In genomic region chr9:95088421-95089161, GRCh38 we compare ENCODE assay signal across 14 cellular contexts.
DNase-seq lines count a peak whose midpoint lies in the region; ATAC-seq and TF ChIP-seq lines count a peak whose summit lies in the region.
"Had no signal": no experiment of that assay in that cellular context is flagged by ENCODE, and none has a peak within 500 bp of the region (broad histone marks: within the 10 kb centered on the region; RNA-seq: fewer than 3 reads in every experiment).

No MANE protein-coding gene starts in this region.

- intact Hi-C loops in left ventricle myocardium superior (cut with micrococcal nuclease): no loop called here
- intact Hi-C loops in posterior vena cava (cut with DNase I): no loop called here
- intact Hi-C loops in aorta (cut with DNase I): loop anchor here in 1 of 2 donors (10.0 kb wide), 1 partner anchor 304 kb away; no protein-coding TSS in a partner anchor

- H3K4me3 ChIP-seq in right atrium auricular region: no peak overlapping the region
- no peak overlapping the region for H3K4me3 ChIP-seq in aorta (ENCODE audit: low read length in 2 of 2)

- ATAC-seq in left ventricle myocardium superior (no peak), aorta (ENCODE audit: low FRiP score) (no peak), HG03354 (IDR thresholded peaks at IDR 0.05; ENCODE audit: poor library complexity, severe bottlenecking, unreplicated experiment) (no peak)
- ATAC-seq: activated CD8-positive, alpha-beta T cell treated with anti-CD3 and anti-CD28 coated beads for 36 hours; right cardiac atrium had no signal

- peak overlapping the region; percentile 71 to 85 for H3K27ac ChIP-seq in right atrium auricular region
- peak overlapping the region; percentile 49 to 75 for H3K27ac ChIP-seq in aorta (ENCODE audit: low read depth in 1 of 2, low read length in 2 of 2)

- H3K27me3 ChIP-seq in right atrium auricular region (no peaks in the 10 kb centered on the region), aorta (ENCODE audit: control insufficient read depth in 1 of 2, insufficient read depth in 2 of 2, low read length in 1 of 2) (no peaks in the 10 kb centered on the region)

- H3K4me1 ChIP-seq in right atrium auricular region (peaks cover 3 to 85% of the 10 kb centered on the region in 2 donors), aorta (ENCODE audit: control insufficient read depth in 1 of 2, insufficient read depth in 2 of 2, low read length in 2 of 2) (peaks cover 0 to 9% of the 10 kb centered on the region in 2 donors)

- H3K36me3 ChIP-seq in right atrium auricular region (peaks cover 69% of the 10 kb centered on the region), aorta (ENCODE audit: control insufficient read depth in 1 of 2, insufficient read depth in 2 of 2, low read length in 1 of 2) (peaks cover 0 to 4% of the 10 kb centered on the region in 2 donors)

- 36 to 38% methylated on average over 26 of the region's 26 CpGs for WGBS in aorta, 2 donors

- TF ChIP-seq CTCF in right atrium auricular region (IDR thresholded peaks at IDR 0.05): no peak

- DNase-seq in right atrium auricular region (ENCODE audit: low spot score) (no peak), left ventricle myocardium superior (no peak), fibroblast of peridontal ligament (ENCODE audit: extremely low read depth) (peak; percentile 22), posterior vena cava (ENCODE audit: low spot score) (peak; percentile 84), aorta (peak; percentile 72 to 75), DMS114 treated with DMSO at 0.1 percent for 48 hours (lab: John Stamatoyannopoulos, UW; ENCODE audit: unreplicated experiment) (no peak)
- DNase-seq in activated CD8-positive, alpha-beta memory T cell treated with anti-CD3 and anti-CD28 coated beads for 24 hours: no peak
- DNase-seq: activated naive CD4-positive, alpha-beta T cell treated with anti-CD3 and anti-CD28 coated beads, Interleukin-2, amount 10 ng/mL, durations not matched to agents 7 days and 5 days; Kasumi-1; mesendoderm; OCI-M1 had no signal

- H3K9me3 ChIP-seq in right atrium auricular region: no peaks in the 10 kb centered on the region
- no peaks in the 10 kb centered on the region for H3K9me3 ChIP-seq in aorta (ENCODE audit: control insufficient read depth, low read length)

Comparison
In these comparisons a context has a peak if more than half of its experiments do, and no peak if none do; other contexts are left out.
1. DNase-seq: peak in fibroblast of peridontal ligament (single experiment), posterior vena cava (single experiment) and aorta (2 of 2); none in right atrium auricular region (single experiment), left ventricle myocardium superior (single experiment), DMS114 treated with DMSO at 0.1 percent for 48 hours (single experiment) and activated CD8-positive, alpha-beta memory T cell treated with anti-CD3 and anti-CD28 coated beads for 24 hours (single experiment).